ENCODE assay signal across 11 cellular contexts in the genomic region with DNA sequence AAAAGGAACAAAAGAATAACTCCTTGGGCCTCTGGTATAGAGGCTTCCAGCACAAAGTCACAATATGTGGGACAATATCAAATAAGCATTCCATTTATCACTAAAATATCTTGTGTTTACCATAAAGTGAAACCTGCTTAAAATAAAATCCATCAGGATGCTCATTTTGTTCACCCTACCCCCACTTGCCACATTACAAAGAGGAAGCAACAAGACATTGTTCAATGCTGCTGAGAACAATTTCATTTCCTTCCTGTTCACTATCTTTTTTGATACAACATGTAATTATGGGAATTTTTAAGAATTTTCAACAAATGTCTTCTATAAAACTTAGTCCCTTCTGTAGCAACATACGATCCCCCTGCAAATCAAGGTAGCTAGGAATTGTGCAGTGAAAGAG. TPM values are rescaled to one million over a fixed set of nuclear protein-coding genes. Genes with fewer than 3 reads are reported as not detected.
A peak's percentile ranks its signal among the peaks of the same experiment; 100 is the strongest.
DNase-seq lines count a peak whose midpoint lies in the region; ATAC-seq and TF ChIP-seq lines count a peak whose summit lies in the region.
"Had no signal": no experiment of that assay in that cellular context is flagged by ENCODE, and none has a peak within 500 bp of the region (broad histone marks: within the 10 kb centered on the region; RNA-seq: fewer than 3 reads in every experiment).

No MANE protein-coding gene starts in this region.

- H3K27me3 ChIP-seq in heart right ventricle (no peaks in the 10 kb centered on the region), right cardiac atrium (ENCODE audit: control insufficient read depth, insufficient read depth) (no peaks in the 10 kb centered on the region), upper lobe of left lung (no peaks in the 10 kb centered on the region)

- intact Hi-C loops in heart right ventricle (cut with DNase I) (loop anchor here in 1 of 10 donors (5.0 kb wide), 1 partner anchor 36 kb away; the partner anchor contains the start of gene SEC62), right cardiac atrium (cut with DNase I) (no loop called here)

- peak in 4 of 8 donors; percentile 64 to 71 (median 70) for ATAC-seq in heart right ventricle
- ATAC-seq in right cardiac atrium: no peak
- ATAC-seq in upper lobe of left lung (ENCODE audit: low FRiP score in 2 of 2): no peak
- ATAC-seq in HG02642 (IDR thresholded peaks at IDR 0.05; ENCODE audit: poor library complexity, unreplicated experiment): no peak

- DNase-seq in heart right ventricle (no peak), right cardiac atrium (no peak), OCI-M1 (lab: John Stamatoyannopoulos, UW) (peak; percentile 2), glomerular endothelial cell (ENCODE audit: extremely low read depth, low read depth, low spot score) (peak; percentile 23), upper lobe of left lung (no peak), occipital lobe (lab: John Stamatoyannopoulos, UW) (no peak), activated gamma-delta T cell (lab: John Stamatoyannopoulos, UW) (no peak)
- DNase-seq: activated CD4-positive, alpha-beta memory T cell treated with anti-CD3 and anti-CD28 coated beads for 36 hours; NCI-H2171; stimulated activated CD4-positive, alpha-beta T cell treated with anti-CD3 and anti-CD28 coated beads, Interleukin-4, amount 100 ng/mL, for 24 hours had no signal

- TF ChIP-seq EP300 in upper lobe of left lung (IDR thresholded peaks at IDR 0.05): no peak

- no peak for TF ChIP-seq POLR2A in upper lobe of left lung (IDR thresholded peaks at IDR 0.05)

- TF ChIP-seq CTCF in heart right ventricle (IDR thresholded peaks at IDR 0.05) (no peak), upper lobe of left lung (IDR thresholded peaks at IDR 0.05) (no peak)

- 48 to 75% methylated on average over 1 of the region's 1 CpG for WGBS in heart right ventricle, 2 donors
- WGBS in right cardiac atrium: 50% methylated on average over 1 of the region's 1 CpG
- WGBS in upper lobe of left lung, 2 donors: 39 to 48% methylated on average over 1 of the region's 1 CpG

- H3K9me3 ChIP-seq in heart right ventricle (peaks cover 0 to 3% (median 0%) of the 10 kb centered on the region in 11 donors), right cardiac atrium (ENCODE audit: control insufficient read depth, low read length) (no peaks in the 10 kb centered on the region), upper lobe of left lung (no peaks in the 10 kb centered on the region)

- peak overlapping the region in 7 of 10 donors; percentile 15 to 40 (median 32) for H3K4me3 ChIP-seq in heart right ventricle
- no peak overlapping the region for H3K4me3 ChIP-seq in right cardiac atrium (ENCODE audit: low read length)
- H3K4me3 ChIP-seq in upper lobe of left lung: peak overlapping the region in 3 of 4 donors; percentile 12 to 34 (median 28)

- H3K4me1 ChIP-seq in heart right ventricle: peaks cover 0 to 38% (median 9%) of the 10 kb centered on the region in 9 donors
- peaks cover 2% of the 10 kb centered on the region for H3K4me1 ChIP-seq in right cardiac atrium (ENCODE audit: control insufficient read depth, insufficient read depth, low read length)
- H3K4me1 ChIP-seq in upper lobe of left lung: peaks cover 3 to 16% (median 11%) of the 10 kb centered on the region in 4 donors

- peak overlapping the region; percentile 21 to 83 (median 62) for H3K27ac ChIP-seq in heart right ventricle
- no peak overlapping the region for H3K27ac ChIP-seq in right cardiac atrium (ENCODE audit: low read length)
- H3K27ac ChIP-seq in upper lobe of left lung: peak overlapping the region in 3 of 4 donors; percentile 75 to 79 (median 79)

- H3K36me3 ChIP-seq in heart right ventricle (peaks cover 0 to 10% (median 0%) of the 10 kb centered on the region in 9 donors), upper lobe of left lung (no peaks in the 10 kb centered on the region)

RNA-seq across cellular contexts. Expression of gene GPR160, which starts 35.0 kb away (rescaled TPM):
- total RNA-seq in heart right ventricle: 1 to 10 TPM in 3 of 10 donors, under 1 TPM in 7; 0.22 to 1.9 (median 0.79) TPM
- polyA plus RNA-seq in heart right ventricle: 1 to 10 TPM; 1.0 to 1.2 TPM
- total RNA-seq in right cardiac atrium: under 1 TPM; 0.48 to 0.74 (median 0.60) TPM
- 0.84 TPM for polyA plus RNA-seq in right cardiac atrium
- total RNA-seq in glomerular endothelial cell: 6.9 and 7.9 TPM in 2 replicates
- total RNA-seq in upper lobe of left lung: 10 to 100 TPM; 11.5 to 49.7 (median 34.1) TPM
- total RNA-seq in occipital lobe: 2.5 TPM

RNA-seq across cellular contexts. Expression of gene SEC62, which starts 36.2 kb away (rescaled TPM):
- total RNA-seq in heart right ventricle: 100 to 1,000 TPM in 1 of 10 donors, 10 to 100 TPM in 9; 73.2 to 108 (median 77.7) TPM
- polyA plus RNA-seq in heart right ventricle: 100 to 1,000 TPM in 1 of 2 donors, 10 to 100 TPM in 1; 34.1 to 165 TPM
- total RNA-seq in right cardiac atrium: 10 to 100 TPM; 90.0 to 99.7 (median 97.2) TPM
- 45.0 TPM for polyA plus RNA-seq in right cardiac atrium
- total RNA-seq in glomerular endothelial cell: 29.7 and 36.6 TPM in 2 replicates
- total RNA-seq in upper lobe of left lung: 100 to 1,000 TPM in 2 of 6 donors, 10 to 100 TPM in 4; 30.0 to 129 (median 72.9) TPM
- 106 TPM for total RNA-seq in occipital lobe

Comparison
In these comparisons a context has a peak if more than half of its experiments do, and no peak if none do; other contexts are left out.
1. DNase-seq: peak in OCI-M1 (single experiment) and glomerular endothelial cell (single experiment); none in heart right ventricle (0 of 2), right cardiac atrium (0 of 3), upper lobe of left lung (0 of 2), occipital lobe (single experiment) and activated gamma-delta T cell (single experiment).